8 cellular contexts compared by ENCODE assay signal in the genomic region with DNA sequence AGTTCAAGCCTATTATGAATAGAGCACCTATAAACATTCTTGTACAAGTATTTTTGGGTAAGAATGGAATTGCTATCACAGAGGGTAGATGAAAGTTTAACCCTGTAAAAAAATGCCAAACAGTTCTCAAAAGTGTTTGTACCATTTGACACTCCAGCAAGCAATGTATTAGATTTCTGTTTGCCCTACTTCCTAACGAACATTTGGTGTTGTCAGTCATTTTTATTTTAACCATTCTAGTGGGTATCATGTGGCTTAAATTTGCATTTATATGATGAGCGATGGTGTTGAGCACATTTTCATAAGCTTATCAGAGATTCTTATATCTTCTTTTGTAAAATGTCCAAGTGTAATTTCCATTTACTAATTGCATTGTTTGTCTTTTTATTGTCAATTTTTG.
"Had no signal": no experiment of that assay in that cellular context is flagged by ENCODE, and none has a peak within 500 bp of the region (broad histone marks: within the 10 kb centered on the region; RNA-seq: fewer than 3 reads in every experiment).

No MANE protein-coding gene starts in this region.

- ATAC-seq: HCT116, HepG2 had no signal

- H3K36me3 ChIP-seq: HAP-1 had no signal

- H3K4me3 ChIP-seq: GM23248, HAP-1 had no signal

- DNase-seq: GM23248, GOT3, H7, HFFc6 had no signal

- H3K27ac ChIP-seq: GM23248, HL-60 had no signal

- H3K9ac ChIP-seq: GM23248 had no signal

- H3K9me3 ChIP-seq: HAP-1 had no signal

- H3K4me1 ChIP-seq: HAP-1 had no signal
